In the genomic region with DNA sequence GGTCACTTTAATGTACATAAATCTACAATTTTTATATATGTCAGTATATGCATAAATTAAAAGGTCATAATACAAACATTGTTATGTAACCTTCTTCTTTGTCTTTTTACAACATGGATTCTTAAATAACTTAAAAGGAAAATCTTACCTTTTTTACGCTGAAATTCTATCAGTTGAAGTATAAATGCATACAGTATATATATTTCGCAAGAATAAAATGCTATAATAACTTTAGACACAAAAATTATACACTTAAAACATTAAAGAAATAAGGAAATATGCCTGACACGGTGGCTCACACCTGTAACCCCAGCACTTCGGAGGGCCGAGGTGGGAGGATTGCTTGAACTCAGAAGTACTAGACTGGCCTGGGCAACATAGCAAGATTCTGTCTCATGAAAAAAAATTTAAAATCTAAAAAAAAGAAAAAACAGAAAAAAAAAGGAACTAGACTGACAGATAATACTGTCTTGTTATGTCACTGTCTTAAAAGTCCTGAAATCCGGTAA, we compare ENCODE assay signal across 8 cellular contexts.
"Had no signal": no experiment of that assay in that cellular context is flagged by ENCODE, and none has a peak within 500 bp of the region (broad histone marks: within the 10 kb centered on the region; RNA-seq: fewer than 3 reads in every experiment).

No MANE protein-coding gene starts in this region.

- FAIRE-seq: H1, H54, HTR-8/SVneo had no signal

- H3K27ac ChIP-seq: KMS-11 had no signal

- H3K4me3 ChIP-seq: GM23338 had no signal

- DNase-seq: H9, HCEC 1CT, KBM-7 had no signal

- H2AFZ ChIP-seq: GM23338 had no signal

- H3K4me2 ChIP-seq: GM23338, KMS-11 had no signal

- ATAC-seq: GM23338 had no signal

- H3K9ac ChIP-seq: KMS-11 had no signal
